8 cellular contexts compared by ENCODE assay signal in the genomic region with DNA sequence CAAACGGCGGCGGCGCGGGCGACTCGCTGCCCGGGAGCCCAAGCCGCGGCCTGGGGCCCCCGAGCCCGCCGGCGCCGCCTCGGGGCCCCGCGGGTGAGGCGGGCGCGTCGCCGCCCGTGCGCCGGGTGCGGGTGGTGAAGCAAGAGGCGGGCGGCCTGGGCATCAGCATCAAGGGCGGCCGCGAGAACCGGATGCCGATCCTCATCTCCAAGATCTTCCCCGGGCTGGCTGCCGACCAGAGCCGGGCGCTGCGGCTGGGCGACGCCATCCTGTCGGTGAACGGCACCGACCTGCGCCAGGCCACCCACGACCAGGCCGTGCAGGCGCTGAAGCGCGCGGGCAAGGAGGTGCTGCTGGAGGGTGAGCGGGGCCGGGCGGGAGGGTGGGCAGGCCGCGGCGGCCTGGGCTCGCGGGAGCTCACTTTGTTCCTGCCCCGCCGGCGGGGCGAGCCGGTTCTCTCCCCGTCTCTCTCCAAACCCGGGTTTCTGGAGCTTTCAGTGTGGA. TPM values are rescaled to one million over a fixed set of nuclear protein-coding genes. Genes with fewer than 3 reads are reported as not detected.
DNase-seq lines count a peak whose midpoint lies in the region; ATAC-seq and TF ChIP-seq lines count a peak whose summit lies in the region.

No MANE protein-coding gene starts in this region.

- TF ChIP-seq POLR2A in lower leg skin (IDR thresholded peaks at IDR 0.05) = no peak

- peaks cover 51% of the 10 kb centered on the region for H3K4me1 Mint-ChIP-seq in CD8-positive, alpha-beta T cell (ENCODE audit: low read depth)
- H3K4me1 Mint-ChIP-seq in activated CD4-positive, alpha-beta T cell treated with anti-CD3 and anti-CD28 coated beads for 36 hours = peaks cover 51% of the 10 kb centered on the region

- peak overlapping the region; percentile 75 for H3K4me3 ChIP-seq in CD8-positive, alpha-beta T cell (ENCODE audit: low read depth, low read length)
- peak overlapping the region; percentile 54 for H3K4me3 ChIP-seq in lower leg skin (ENCODE audit: low read depth, poor library complexity, severe bottlenecking)

- no peaks in the 10 kb centered on the region for H3K9me3 Mint-ChIP-seq in CD8-positive, alpha-beta T cell
- H3K9me3 Mint-ChIP-seq in activated CD4-positive, alpha-beta T cell treated with anti-CD3 and anti-CD28 coated beads for 36 hours (ENCODE audit: low read depth) = no peaks in the 10 kb centered on the region

- no peaks in the 10 kb centered on the region for H3K36me3 ChIP-seq in CD8-positive, alpha-beta T cell (ENCODE audit: insufficient read depth, low read length)

- CTCF ChIA-PET in CD8-positive, alpha-beta T cell (lab: Charles Lee) = interaction anchor here (1.1 to 2.4 kb wide), 3 partner anchors 22 to 54 kb away, joined by 5 to 9 read pairs (median 5); no protein-coding TSS in a partner anchor
- CTCF ChIA-PET in activated CD4-positive, alpha-beta T cell treated with anti-CD3 and anti-CD28 coated beads for 36 hours (lab: Charles Lee) = interaction anchor here (0.5 to 1.9 kb wide), 8 partner anchors 15 to 294 kb away, joined by 3 to 10 read pairs (median 3); no protein-coding TSS in a partner anchor

- no peak for TF ChIP-seq CTCF in CD8-positive, alpha-beta T cell (IDR thresholded peaks at IDR 0.05)
- no peak for TF ChIP-seq CTCF in lower leg skin (IDR thresholded peaks at IDR 0.05)

- peak; percentile 19 for ATAC-seq in CD8-positive, alpha-beta T cell
- ATAC-seq in GM19452 (IDR thresholded peaks at IDR 0.05; ENCODE audit: unreplicated experiment) (peak; percentile 36), HG03135 (IDR thresholded peaks at IDR 0.05; ENCODE audit: unreplicated experiment) (no peak)
- peak; percentile 33 for ATAC-seq in activated CD4-positive, alpha-beta T cell treated with anti-CD3 and anti-CD28 coated beads for 36 hours

- POLR2A ChIA-PET in CD8-positive, alpha-beta T cell (lab: Charles Lee) = interaction anchor here (1.2 to 1.7 kb wide), 5 partner anchors 8 to 123 kb away, joined by 3 to 6 read pairs (median 6); partner anchors contain the start of genes CHTF8, UTP4 and VPS4A
- POLR2A ChIA-PET in activated CD4-positive, alpha-beta T cell treated with anti-CD3 and anti-CD28 coated beads for 36 hours (lab: Charles Lee) = interaction anchor here (0.7 to 1.6 kb wide), 2 partner anchors 17 to 21 kb away, joined by 3 to 15 read pairs; no protein-coding TSS in a partner anchor

- H3K27ac Mint-ChIP-seq in CD8-positive, alpha-beta T cell = peak overlapping the region; percentile 89
- H3K27ac Mint-ChIP-seq in activated CD4-positive, alpha-beta T cell treated with anti-CD3 and anti-CD28 coated beads for 36 hours = peak overlapping the region; percentile 79

- intact Hi-C loops in CD8-positive, alpha-beta T cell (cut with DNase I, micrococcal nuclease) = loop anchor here (2.0 to 10.0 kb wide), 9 partner anchors 35 to 377 kb away; partner anchors contain the start of genes CHTF8 (in 2 of the 2), NFAT5 (in 2 of the 2), TANGO6 (in 2 of the 2) and UTP4 (in 2 of the 2)
- intact Hi-C loops in activated CD4-positive, alpha-beta T cell treated with anti-CD3 and anti-CD28 coated beads for 36 hours (cut with DNase I, micrococcal nuclease) = loop anchor here (1.0 to 5.0 kb wide), 7 partner anchors 21 to 1525 kb away; partner anchors contain the start of genes CHTF8 (in 2 of the 2), UTP4 (in 2 of the 2), ACD (in 1 of the 2) and PARD6A (in 1 of the 2)
- intact Hi-C loops in lower leg skin (cut with DNase I; ENCODE audit: low total_unique reads) = no loop called here

- H3K4me3 Mint-ChIP-seq in CD8-positive, alpha-beta T cell = peak overlapping the region; percentile 90
- peak overlapping the region; percentile 83 for H3K4me3 Mint-ChIP-seq in activated CD4-positive, alpha-beta T cell treated with anti-CD3 and anti-CD28 coated beads for 36 hours

- peaks cover 5% of the 10 kb centered on the region for H3K36me3 Mint-ChIP-seq in CD8-positive, alpha-beta T cell
- H3K36me3 Mint-ChIP-seq in activated CD4-positive, alpha-beta T cell treated with anti-CD3 and anti-CD28 coated beads for 36 hours (ENCODE audit: low read depth) = peaks cover 9% of the 10 kb centered on the region

- 0% methylated on average over 11 to 43 of the region's 66 CpGs for WGBS in lower leg skin, 2 donors

- peak in 6 of 7 experiments; percentile 21 to 68 (median 32) for DNase-seq in CD8-positive, alpha-beta T cell
- peak; percentile 29 for DNase-seq in HPDE6-E6E7 (ENCODE audit: extremely low spot score)
- DNase-seq in activated CD4-positive, alpha-beta T cell treated with anti-CD3 and anti-CD28 coated beads for 36 hours = peak; percentile 69
- DNase-seq in dedifferentiated amniotic fluid mesenchymal stem cell (ENCODE audit: extremely low spot score) = peak; percentile 18
- peak in 1 of 2 donors; percentile 92 for DNase-seq in lower leg skin (ENCODE audit: low spot score in 2 of 2)
- DNase-seq in stimulated activated CD8-positive, alpha-beta memory T cell treated with anti-CD3 and anti-CD28 coated beads, Interleukin-12 subunit alpha, Interleukin-12 subunit beta, amount 100 ng/mL, for 4 hours (ENCODE audit: low read depth) = peak; percentile 34

- H3K4me1 ChIP-seq in CD8-positive, alpha-beta T cell (ENCODE audit: insufficient read depth, low read length) = peaks cover 32% of the 10 kb centered on the region

- H3K9me3 ChIP-seq in CD8-positive, alpha-beta T cell (ENCODE audit: low read length) = no peaks in the 10 kb centered on the region

- H3K27me3 ChIP-seq in CD8-positive, alpha-beta T cell (ENCODE audit: insufficient read depth, low read length) = no peaks in the 10 kb centered on the region

- no peaks in the 10 kb centered on the region for H3K27me3 Mint-ChIP-seq in CD8-positive, alpha-beta T cell (ENCODE audit: low read depth)
- H3K27me3 Mint-ChIP-seq in activated CD4-positive, alpha-beta T cell treated with anti-CD3 and anti-CD28 coated beads for 36 hours = no peaks in the 10 kb centered on the region

- peak overlapping the region; percentile 58 for H3K27ac ChIP-seq in CD8-positive, alpha-beta T cell (ENCODE audit: low read depth, low read length)

RNA-seq across cellular contexts. Expression of gene SNTB2, which starts 0.5 kb away (rescaled TPM):
- total RNA-seq in CD8-positive, alpha-beta T cell = 1 to 10 TPM; 8.1 to 9.1 TPM
- 10 to 100 TPM; 15.7 to 17.2 TPM for total RNA-seq in activated CD4-positive, alpha-beta T cell treated with anti-CD3 and anti-CD28 coated beads for 36 hours
- total RNA-seq in lower leg skin = 10 to 100 TPM; 32.5 to 60.4 (median 51.8) TPM

RNA-seq across cellular contexts. Expression of gene UTP4, which starts 55.0 kb away (rescaled TPM):
- 10 to 100 TPM; 45.8 to 48.7 TPM for total RNA-seq in CD8-positive, alpha-beta T cell
- total RNA-seq in activated CD4-positive, alpha-beta T cell treated with anti-CD3 and anti-CD28 coated beads for 36 hours = 100 to 1,000 TPM; 102 to 119 TPM
- 10 to 100 TPM; 13.3 to 22.0 (median 15.0) TPM for total RNA-seq in lower leg skin

RNA-seq across cellular contexts. Expression of gene CHTF8, which starts 55.1 kb away (rescaled TPM):
- total RNA-seq in CD8-positive, alpha-beta T cell = 10 to 100 TPM; 26.2 to 28.8 TPM
- total RNA-seq in activated CD4-positive, alpha-beta T cell treated with anti-CD3 and anti-CD28 coated beads for 36 hours = 100 to 1,000 TPM; 153 to 194 TPM
- total RNA-seq in lower leg skin = 100 to 1,000 TPM in 1 of 4 donors, 10 to 100 TPM in 3; 77.8 to 124 (median 82.8) TPM
